Comparison of ENCODE assay signal across 1 cellular context in the genomic region with DNA sequence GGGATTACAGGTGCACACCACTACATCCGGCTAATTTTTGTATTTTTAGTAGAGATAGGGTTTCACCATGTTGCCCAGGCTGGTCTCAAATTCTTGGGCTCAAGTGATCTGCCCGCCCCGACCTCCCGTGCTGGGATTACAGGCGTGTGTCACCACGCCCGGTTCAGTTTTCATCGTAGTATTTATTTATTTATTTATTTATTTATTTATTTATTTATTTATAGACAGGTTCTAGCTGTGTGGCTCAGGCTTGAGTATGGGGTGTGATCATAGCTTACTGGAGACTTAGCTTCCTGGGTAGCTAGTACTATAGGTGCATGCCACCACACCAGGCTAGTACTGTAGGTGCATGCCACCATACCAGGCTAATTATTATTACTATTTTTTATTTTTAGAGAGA.
TF ChIP-seq lines count a peak whose summit lies in the region.

No MANE protein-coding gene starts in this region.

TF ChIP-seq in HEK293, 187 proteins besides CTCF, POLR2A, EP300 and RAD21 (continued from another document and continues in another):
- no peak for TF ChIP-seq ZBTB10 (tag by site-specific recombination; IDR thresholded peaks at IDR 0.05)
- no peak for TF ChIP-seq ZNF311 (tag by site-specific recombination; IDR thresholded peaks at IDR 0.05; ENCODE audit: borderline replicate concordance)
- no peak for TF ChIP-seq ZNF549 (tag by site-specific recombination; IDR thresholded peaks at IDR 0.05)
- TF ChIP-seq ZNF114 (tag by site-specific recombination; IDR thresholded peaks at IDR 0.05), result no peak
- no peak for TF ChIP-seq ZNF544 (tag by site-specific recombination; IDR thresholded peaks at IDR 0.05)
- TF ChIP-seq ZNF37A (tag by site-specific recombination; IDR thresholded peaks at IDR 0.05), result no peak
- TF ChIP-seq ZNF341 (tag by site-specific recombination; IDR thresholded peaks at IDR 0.05; ENCODE audit: low read depth), result no peak
- TF ChIP-seq ZXDB (tag by site-specific recombination; IDR thresholded peaks at IDR 0.05), result 0 out of 2 replicates have a peak, but pooled peaks have one; percentile 17
- peak; percentile 21; the same call in 1 of the 2 replicates for TF ChIP-seq ZNF266 (tag by site-specific recombination; IDR thresholded peaks at IDR 0.05; ENCODE audit: low read depth)
- TF ChIP-seq, protein P1, sequence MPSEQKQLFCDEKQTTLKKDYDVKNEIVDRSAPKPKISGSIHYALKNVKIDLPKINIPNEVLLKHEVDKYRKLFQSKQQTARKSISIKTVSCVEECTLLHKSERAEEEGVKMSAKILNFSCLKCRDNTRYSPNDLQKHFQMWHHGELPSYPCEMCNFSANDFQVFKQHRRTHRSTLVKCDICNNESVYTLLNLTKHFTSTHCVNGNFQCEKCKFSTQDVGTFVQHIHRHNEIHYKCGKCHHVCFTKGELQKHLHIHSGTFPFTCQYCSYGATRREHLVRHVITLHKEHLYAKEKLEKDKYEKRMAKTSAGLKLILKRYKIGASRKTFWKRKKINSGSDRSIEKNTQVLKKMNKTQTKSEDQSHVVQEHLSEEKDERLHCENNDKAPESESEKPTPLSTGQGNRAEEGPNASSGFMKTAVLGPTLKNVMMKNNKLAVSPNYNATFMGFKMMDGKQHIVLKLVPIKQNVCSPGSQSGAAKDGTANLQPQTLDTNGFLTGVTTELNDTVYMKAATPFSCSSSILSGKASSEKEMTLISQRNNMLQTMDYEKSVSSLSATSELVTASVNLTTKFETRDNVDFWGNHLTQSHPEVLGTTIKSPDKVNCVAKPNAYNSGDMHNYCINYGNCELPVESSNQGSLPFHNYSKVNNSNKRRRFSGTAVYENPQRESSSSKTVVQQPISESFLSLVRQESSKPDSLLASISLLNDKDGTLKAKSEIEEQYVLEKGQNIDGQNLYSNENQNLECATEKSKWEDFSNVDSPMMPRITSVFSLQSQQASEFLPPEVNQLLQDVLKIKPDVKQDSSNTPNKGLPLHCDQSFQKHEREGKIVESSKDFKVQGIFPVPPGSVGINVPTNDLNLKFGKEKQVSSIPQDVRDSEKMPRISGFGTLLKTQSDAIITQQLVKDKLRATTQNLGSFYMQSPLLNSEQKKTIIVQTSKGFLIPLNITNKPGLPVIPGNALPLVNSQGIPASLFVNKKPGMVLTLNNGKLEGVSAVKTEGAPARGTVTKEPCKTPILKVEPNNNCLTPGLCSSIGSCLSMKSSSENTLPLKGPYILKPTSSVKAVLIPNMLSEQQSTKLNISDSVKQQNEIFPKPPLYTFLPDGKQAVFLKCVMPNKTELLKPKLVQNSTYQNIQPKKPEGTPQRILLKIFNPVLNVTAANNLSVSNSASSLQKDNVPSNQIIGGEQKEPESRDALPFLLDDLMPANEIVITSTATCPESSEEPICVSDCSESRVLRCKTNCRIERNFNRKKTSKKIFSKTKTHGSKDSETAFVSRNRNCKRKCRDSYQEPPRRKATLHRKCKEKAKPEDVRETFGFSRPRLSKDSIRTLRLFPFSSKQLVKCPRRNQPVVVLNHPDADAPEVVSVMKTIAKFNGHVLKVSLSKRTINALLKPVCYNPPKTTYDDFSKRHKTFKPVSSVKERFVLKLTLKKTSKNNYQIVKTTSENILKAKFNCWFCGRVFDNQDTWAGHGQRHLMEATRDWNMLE (tag by site-specific recombination; conservative IDR thresholded peaks at IDR 0.05; ENCODE audit: low read depth), result peak; percentile 73; the same call in 1 of the 2 replicates
- TF ChIP-seq ZNF16 (tag by site-specific recombination; IDR thresholded peaks at IDR 0.05; ENCODE audit: low read depth), result no peak
- TF ChIP-seq ZBTB44 (tag by site-specific recombination; IDR thresholded peaks at IDR 0.05), result no peak
- TF ChIP-seq ZNF555 (tag by site-specific recombination; conservative IDR thresholded peaks at IDR 0.05), result peak; percentile 58
- no peak for TF ChIP-seq ZNF561 (tag by site-specific recombination; IDR thresholded peaks at IDR 0.05; ENCODE audit: borderline replicate concordance)
- TF ChIP-seq ZSCAN23 (tag by site-specific recombination; IDR thresholded peaks at IDR 0.05), result no peak
- no peak for TF ChIP-seq ZNF701 (tag by site-specific recombination; IDR thresholded peaks at IDR 0.05)
- TF ChIP-seq ZNF132 (tag by site-specific recombination; IDR thresholded peaks at IDR 0.05; ENCODE audit: borderline replicate concordance), result no peak
- TF ChIP-seq ZNF785 (tag by site-specific recombination; IDR thresholded peaks at IDR 0.05), result no peak
- TF ChIP-seq, protein P2, sequence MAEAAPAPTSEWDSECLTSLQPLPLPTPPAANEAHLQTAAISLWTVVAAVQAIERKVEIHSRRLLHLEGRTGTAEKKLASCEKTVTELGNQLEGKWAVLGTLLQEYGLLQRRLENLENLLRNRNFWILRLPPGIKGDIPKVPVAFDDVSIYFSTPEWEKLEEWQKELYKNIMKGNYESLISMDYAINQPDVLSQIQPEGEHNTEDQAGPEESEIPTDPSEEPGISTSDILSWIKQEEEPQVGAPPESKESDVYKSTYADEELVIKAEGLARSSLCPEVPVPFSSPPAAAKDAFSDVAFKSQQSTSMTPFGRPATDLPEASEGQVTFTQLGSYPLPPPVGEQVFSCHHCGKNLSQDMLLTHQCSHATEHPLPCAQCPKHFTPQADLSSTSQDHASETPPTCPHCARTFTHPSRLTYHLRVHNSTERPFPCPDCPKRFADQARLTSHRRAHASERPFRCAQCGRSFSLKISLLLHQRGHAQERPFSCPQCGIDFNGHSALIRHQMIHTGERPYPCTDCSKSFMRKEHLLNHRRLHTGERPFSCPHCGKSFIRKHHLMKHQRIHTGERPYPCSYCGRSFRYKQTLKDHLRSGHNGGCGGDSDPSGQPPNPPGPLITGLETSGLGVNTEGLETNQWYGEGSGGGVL (tag by site-specific recombination; IDR thresholded peaks at IDR 0.05), result no peak
- TF ChIP-seq ZNF843 (tag by site-specific recombination; IDR thresholded peaks at IDR 0.05), result no peak
- TF ChIP-seq ZNF24 (tag by site-specific recombination; IDR thresholded peaks at IDR 0.05), result no peak
- no peak for TF ChIP-seq ZNF530 (tag by site-specific recombination; IDR thresholded peaks at IDR 0.05; ENCODE audit: low read depth)
- TF ChIP-seq, protein P3, sequence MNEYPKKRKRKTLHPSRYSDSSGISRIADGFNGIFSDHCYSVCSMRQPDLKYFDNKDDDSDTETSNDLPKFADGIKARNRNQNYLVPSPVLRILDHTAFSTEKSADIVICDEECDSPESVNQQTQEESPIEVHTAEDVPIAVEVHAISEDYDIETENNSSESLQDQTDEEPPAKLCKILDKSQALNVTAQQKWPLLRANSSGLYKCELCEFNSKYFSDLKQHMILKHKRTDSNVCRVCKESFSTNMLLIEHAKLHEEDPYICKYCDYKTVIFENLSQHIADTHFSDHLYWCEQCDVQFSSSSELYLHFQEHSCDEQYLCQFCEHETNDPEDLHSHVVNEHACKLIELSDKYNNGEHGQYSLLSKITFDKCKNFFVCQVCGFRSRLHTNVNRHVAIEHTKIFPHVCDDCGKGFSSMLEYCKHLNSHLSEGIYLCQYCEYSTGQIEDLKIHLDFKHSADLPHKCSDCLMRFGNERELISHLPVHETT (tag by site-specific recombination; IDR thresholded peaks at IDR 0.05), result no peak
- peak; percentile 50; the same call in 1 of the 2 replicates for TF ChIP-seq ZNF140 (tag by site-specific recombination; IDR thresholded peaks at IDR 0.05)
- TF ChIP-seq ZNF600 (tag by site-specific recombination; IDR thresholded peaks at IDR 0.05), result no peak
- TF ChIP-seq, protein P4, sequence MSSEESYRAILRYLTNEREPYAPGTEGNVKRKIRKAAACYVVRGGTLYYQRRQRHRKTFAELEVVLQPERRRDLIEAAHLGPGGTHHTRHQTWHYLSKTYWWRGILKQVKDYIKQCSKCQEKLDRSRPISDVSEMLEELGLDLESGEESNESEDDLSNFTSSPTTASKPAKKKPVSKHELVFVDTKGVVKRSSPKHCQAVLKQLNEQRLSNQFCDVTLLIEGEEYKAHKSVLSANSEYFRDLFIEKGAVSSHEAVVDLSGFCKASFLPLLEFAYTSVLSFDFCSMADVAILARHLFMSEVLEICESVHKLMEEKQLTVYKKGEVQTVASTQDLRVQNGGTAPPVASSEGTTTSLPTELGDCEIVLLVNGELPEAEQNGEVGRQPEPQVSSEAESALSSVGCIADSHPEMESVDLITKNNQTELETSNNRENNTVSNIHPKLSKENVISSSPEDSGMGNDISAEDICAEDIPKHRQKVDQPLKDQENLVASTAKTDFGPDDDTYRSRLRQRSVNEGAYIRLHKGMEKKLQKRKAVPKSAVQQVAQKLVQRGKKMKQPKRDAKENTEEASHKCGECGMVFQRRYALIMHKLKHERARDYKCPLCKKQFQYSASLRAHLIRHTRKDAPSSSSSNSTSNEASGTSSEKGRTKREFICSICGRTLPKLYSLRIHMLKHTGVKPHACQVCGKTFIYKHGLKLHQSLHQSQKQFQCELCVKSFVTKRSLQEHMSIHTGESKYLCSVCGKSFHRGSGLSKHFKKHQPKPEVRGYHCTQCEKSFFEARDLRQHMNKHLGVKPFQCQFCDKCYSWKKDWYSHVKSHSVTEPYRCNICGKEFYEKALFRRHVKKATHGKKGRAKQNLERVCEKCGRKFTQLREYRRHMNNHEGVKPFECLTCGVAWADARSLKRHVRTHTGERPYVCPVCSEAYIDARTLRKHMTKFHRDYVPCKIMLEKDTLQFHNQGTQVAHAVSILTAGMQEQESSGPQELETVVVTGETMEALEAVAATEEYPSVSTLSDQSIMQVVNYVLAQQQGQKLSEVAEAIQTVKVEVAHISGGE (tag by site-specific recombination; conservative IDR thresholded peaks at IDR 0.05; ENCODE audit: low read depth), result peak; percentile 65
- TF ChIP-seq, protein P5, sequence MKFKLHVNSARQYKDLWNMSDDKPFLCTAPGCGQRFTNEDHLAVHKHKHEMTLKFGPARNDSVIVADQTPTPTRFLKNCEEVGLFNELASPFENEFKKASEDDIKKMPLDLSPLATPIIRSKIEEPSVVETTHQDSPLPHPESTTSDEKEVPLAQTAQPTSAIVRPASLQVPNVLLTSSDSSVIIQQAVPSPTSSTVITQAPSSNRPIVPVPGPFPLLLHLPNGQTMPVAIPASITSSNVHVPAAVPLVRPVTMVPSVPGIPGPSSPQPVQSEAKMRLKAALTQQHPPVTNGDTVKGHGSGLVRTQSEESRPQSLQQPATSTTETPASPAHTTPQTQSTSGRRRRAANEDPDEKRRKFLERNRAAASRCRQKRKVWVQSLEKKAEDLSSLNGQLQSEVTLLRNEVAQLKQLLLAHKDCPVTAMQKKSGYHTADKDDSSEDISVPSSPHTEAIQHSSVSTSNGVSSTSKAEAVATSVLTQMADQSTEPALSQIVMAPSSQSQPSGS (tag by site-specific recombination; IDR thresholded peaks at IDR 0.05; ENCODE audit: low read depth), result no peak
- 0 out of 2 replicates have a peak, but pooled peaks have one; percentile 39 for TF ChIP-seq REST (tag by site-specific recombination; IDR thresholded peaks at IDR 0.05)
- TF ChIP-seq ZIC2 (tag by site-specific recombination; IDR thresholded peaks at IDR 0.05), result no peak
- no peak for TF ChIP-seq ZNF660 (tag by site-specific recombination; IDR thresholded peaks at IDR 0.05)
